ENCODE assay signal across 21 cellular contexts in genomic region chr2:102801858-102802699, GRCh38.
"Had no signal": no experiment of that assay in that cellular context is flagged by ENCODE, and none has a peak within 500 bp of the region (broad histone marks: within the 10 kb centered on the region; RNA-seq: fewer than 3 reads in every experiment).

No MANE protein-coding gene starts in this region.

- ATAC-seq: activated CD8-positive, alpha-beta T cell treated with anti-CD3 and anti-CD28 coated beads for 36 hours; gastroesophageal sphincter; mucosa of descending colon had no signal

- H3K27ac ChIP-seq: colonic mucosa, gastroesophageal sphincter, skin epidermis, vagina had no signal

- H3K27me3 ChIP-seq: colonic mucosa, gastroesophageal sphincter, neutrophil, vagina had no signal

- H3K4me3 ChIP-seq: colonic mucosa, gastroesophageal sphincter, mucosa of descending colon, skin epidermis, vagina had no signal

- H3K36me3 ChIP-seq: colonic mucosa, neutrophil, vagina had no signal

- H3K9me3 ChIP-seq: colonic mucosa had no signal

- DNase-seq: activated B cell treated with CpG ODN at 0.5 μM for 24 hours; activated CD4-positive, alpha-beta T cell treated with anti-CD3 and anti-CD28 coated beads, Interleukin-2, amount 50 U/mL, for 1 hour; activated naive CD8-positive, alpha-beta T cell treated with anti-CD3 and anti-CD28 coated beads, Interleukin-2, amount 50 U/mL, for 24 hours; amygdala; colonic mucosa; effector CD8-positive, alpha-beta T cell; hypothalamus; immature natural killer cell; kidney; naive B cell; nephron progenitor cell; retina; stimulated activated CD4-positive, alpha-beta T cell treated with anti-CD3 and anti-CD28 coated beads, Interleukin-12 subunit alpha, Interleukin-12 subunit beta, amount 100 ng/mL, for 4 hours; stimulated activated CD4-positive, alpha-beta T cell treated with anti-CD3 and anti-CD28 coated beads, Interleukin-4, amount 100 ng/mL, for 1 hour; T-helper 1 cell had no signal

- H3K4me1 ChIP-seq: colonic mucosa, vagina had no signal
